11 cellular contexts compared by ENCODE assay signal in genomic region chr17:38601539-38602351, GRCh38. TPM values are rescaled to one million over a fixed set of nuclear protein-coding genes. Genes with fewer than 3 reads are reported as not detected.
DNase-seq lines count a peak whose midpoint lies in the region; ATAC-seq and TF ChIP-seq lines count a peak whose summit lies in the region.
"Had no signal": no experiment of that assay in that cellular context is flagged by ENCODE, and none has a peak within 500 bp of the region (broad histone marks: within the 10 kb centered on the region; RNA-seq: fewer than 3 reads in every experiment).

No MANE protein-coding gene starts in this region.

- H3K27ac ChIP-seq in HUES48 (ENCODE audit: low read depth, low read length), result peak overlapping the region; percentile 72

- no peak for TF ChIP-seq CTCF in BE2C (IDR thresholded peaks at IDR 0.05; ENCODE audit: low read depth, low read length)

- H3K4me1 ChIP-seq in BE2C, result peaks cover 26% of the 10 kb centered on the region
- H3K4me1 ChIP-seq in HUES48 (ENCODE audit: control insufficient read depth, insufficient read depth, low read length), result peaks cover 53% of the 10 kb centered on the region

- ATAC-seq in HG02763 (IDR thresholded peaks at IDR 0.05; ENCODE audit: unreplicated experiment), result no peak
- ATAC-seq: activated T-helper 17 cell treated with anti-CD3 and anti-CD28 coated beads, Interleukin-2, amount 50 U/mL, for 72 hours; CD8-positive, alpha-beta T cell had no signal

- no peaks in the 10 kb centered on the region for H3K27me3 ChIP-seq in BE2C
- H3K27me3 ChIP-seq in HUES48 (ENCODE audit: control insufficient read depth, insufficient read depth, low read length), result peaks cover 50% of the 10 kb centered on the region
- peaks cover 3% of the 10 kb centered on the region; the same call in 1 of the 2 replicates for H3K27me3 ChIP-seq in MG63

- H3K9me3 ChIP-seq in BE2C, result no peaks in the 10 kb centered on the region; the same call in 1 of the 2 replicates
- H3K9me3 ChIP-seq in HUES48 (ENCODE audit: control insufficient read depth, insufficient read depth, low read length), result no peaks in the 10 kb centered on the region
- H3K9me3 ChIP-seq in MG63, result no peaks in the 10 kb centered on the region

- peak; percentile 72 for DNase-seq in BE2C
- DNase-seq in NCI-H774 (lab: John Stamatoyannopoulos, UW), result peak; percentile 80
- peak; percentile 10 for DNase-seq in kidney tubule cell (ENCODE audit: low spot score)
- DNase-seq in MG63, result no peak
- DNase-seq in HK-2 (ENCODE audit: unreplicated experiment), result no peak
- no peak for DNase-seq in HCEC 1CT
- DNase-seq: CD8-positive, alpha-beta T cell had no signal

- H3K9ac ChIP-seq in HUES48 (ENCODE audit: low read depth, low read length), result no peak overlapping the region

- H3K4me3 ChIP-seq in BE2C (ENCODE audit: low read depth, low read length) (peak overlapping the region; percentile 35), HUES48 (ENCODE audit: low read depth, low read length) (peak overlapping the region; percentile 38), MG63 (no peak overlapping the region)

- no peaks in the 10 kb centered on the region; the same call in 1 of the 2 replicates for H3K36me3 ChIP-seq in BE2C
- H3K36me3 ChIP-seq in HUES48 (ENCODE audit: control insufficient read depth, insufficient read depth, low read length), result no peaks in the 10 kb centered on the region
- H3K36me3 ChIP-seq in MG63, result no peaks in the 10 kb centered on the region

RNA-seq across cellular contexts. Expression of gene SRCIN1, which starts 4.0 kb away (rescaled TPM):
- polyA plus RNA-seq in BE2C (2012; ENCODE audit: insufficient read depth, insufficient read length, low read depth), result 58.7 TPM
- 0.05 and 0.07 TPM in 2 replicates for total RNA-seq in MG63 (2014; rRNA removed; shearing (Covaris generic); ENCODE audit: low replicate concordance)
- total RNA-seq: M059J had no signal

Comparison
In these comparisons a context has a peak if more than half of its experiments do, and no peak if none do; other contexts are left out.
1. DNase-seq: peak in BE2C (single experiment), NCI-H774 (single experiment) and kidney tubule cell (single experiment); none in MG63 (single experiment), HK-2 (single experiment) and HCEC 1CT (single experiment).